10 cellular contexts compared by ENCODE assay signal in genomic region chr3:150414989-150415388, GRCh38. TPM values are rescaled to one million over a fixed set of nuclear protein-coding genes. Genes with fewer than 3 reads are reported as not detected.
DNase-seq lines count a peak whose midpoint lies in the region; ATAC-seq, FAIRE-seq and TF ChIP-seq lines count a peak whose summit lies in the region.
"Had no signal": no experiment of that assay in that cellular context is flagged by ENCODE, and none has a peak within 500 bp of the region (broad histone marks: within the 10 kb centered on the region; RNA-seq: fewer than 3 reads in every experiment).

No MANE protein-coding gene starts in this region.

- no peak for DNase-seq in HepG2 (ENCODE audit: low spot score)
- DNase-seq in right lobe of liver = no peak
- DNase-seq in glutamatergic neuron = no peak
- DNase-seq in vagina (ENCODE audit: extremely low spot score in 2 of 2) = no peak
- no peak for DNase-seq in HPDE6-E6E7 (ENCODE audit: extremely low spot score)
- DNase-seq: NCI-H1092 had no signal

- H3K9me3 ChIP-seq in HepG2 (ENCODE audit: low read length) (no peaks in the 10 kb centered on the region), right lobe of liver (no peaks in the 10 kb centered on the region), vagina (no peaks in the 10 kb centered on the region)

- H3K4me1 ChIP-seq in HepG2 (ENCODE audit: insufficient read depth, low read length) (peaks cover 41% of the 10 kb centered on the region), right lobe of liver (peaks cover 0 to 40% (median 9%) of the 10 kb centered on the region in 4 donors), vagina (peaks cover 92% of the 10 kb centered on the region)

- H3K27ac Mint-ChIP-seq in glutamatergic neuron (ENCODE audit: unreplicated experiment) = peak overlapping the region; percentile 18

- H3K79me2 ChIP-seq in HepG2 (ENCODE audit: insufficient read depth, low read length) = peaks cover 100% of the 10 kb centered on the region

- peak overlapping the region; percentile 89 for H3K4me2 ChIP-seq in HepG2 (ENCODE audit: low read depth, low read length)

- TF ChIP-seq CTCF in HepG2 (CRISPR knock-in tag; IDR thresholded peaks at IDR 0.05) (no peak), right lobe of liver (IDR thresholded peaks at IDR 0.05) (no peak), WI38 (IDR thresholded peaks at IDR 0.05; ENCODE audit: low read depth, low read length) (no peak), glutamatergic neuron (IDR thresholded peaks at IDR 0.05; ENCODE audit: partially characterized antibody, unreplicated experiment) (no peak), vagina (IDR thresholded peaks at IDR 0.05) (no peak)

- CTCF ChIA-PET in HepG2 (lab: Yijun Ruan, JAX; ENCODE audit: low intra/inter-chr PET ratio, low total read pairs) = no interaction called here

- H3K9ac ChIP-seq in HepG2 (ENCODE audit: insufficient read depth, low read depth, low read length) = no peak overlapping the region

- no peak for FAIRE-seq in HepG2 (lab: Jason Lieb, UNC)
- FAIRE-seq: D721Med had no signal

- no peak for TF ChIP-seq RAD21 in HepG2 (CRISPR knock-in tag; IDR thresholded peaks at IDR 0.05)

- peak overlapping the region in 1 of 3 experiments; percentile 90; a peak in 1 of 6 replicates for H3K4me3 ChIP-seq in HepG2 (replicated peaks in 1 of 3; ENCODE audit: insufficient read depth in 1 of 3, low read depth in 2 of 3, low read length in 3 of 3)
- no peak overlapping the region for H3K4me3 ChIP-seq in right lobe of liver
- peak overlapping the region; percentile 96 for H3K4me3 ChIP-seq in WI38 (ENCODE audit: low read depth, low read length)
- peak overlapping the region; percentile 21 to 84 for H3K4me3 ChIP-seq in vagina

- no peaks in the 10 kb centered on the region for H3K27me3 ChIP-seq in HepG2 (ENCODE audit: control insufficient read depth in 1 of 2, insufficient read depth in 2 of 2, low read length in 2 of 2)
- H3K27me3 ChIP-seq in right lobe of liver = no peaks in the 10 kb centered on the region
- H3K27me3 ChIP-seq in vagina = no peaks in the 10 kb centered on the region

- no peak overlapping the region for H2AFZ ChIP-seq in HepG2 (ENCODE audit: low read length)

- peaks cover 7% of the 10 kb centered on the region for H3K36me3 Mint-ChIP-seq in glutamatergic neuron (ENCODE audit: unreplicated experiment)

- in situ Hi-C loops in HepG2 (cut with HindIII; ENCODE audit: extremely low pct_ligation_motif_present, low pct_unique_long_range_greater_than_20kb) = no loop called here

- H4K20me1 ChIP-seq in HepG2 (ENCODE audit: insufficient read depth, low read length) = peaks cover 63% of the 10 kb centered on the region

- H3K9me3 Mint-ChIP-seq in glutamatergic neuron (ENCODE audit: unreplicated experiment) = peaks cover 13% of the 10 kb centered on the region

- no TSS peak for BruUV-seq in HepG2 (replicated peaks; lab: Mats Ljungman, UMichigan)

- H3K27me3 Mint-ChIP-seq in glutamatergic neuron (ENCODE audit: unreplicated experiment) = peaks cover 2% of the 10 kb centered on the region

- intact Hi-C loops in HepG2 (cut with micrococcal nuclease; ENCODE audit: unreplicated experiment) (loop anchor here (1.0 to 10.0 kb wide), 5 partner anchors 32 to 480 kb away; partner anchors contain the start of genes EIF2A and SERP1), right lobe of liver (cut with DNase I) (loop anchor here in 1 of 2 donors (5.0 kb wide), 1 partner anchor 82 kb away; no protein-coding TSS in a partner anchor), vagina (cut with DNase I) (loop anchor here (5.0 to 10.0 kb wide), 2 partner anchors 80 to 132 kb away; partner anchors contain the start of genes EIF2A and SERP1)

- POLR2A ChIA-PET in HepG2 (lab: Yijun Ruan, JAX) = no interaction called here

- no peak for ATAC-seq in HepG2
- ATAC-seq in right lobe of liver = no peak
- no peak for ATAC-seq in HG03097 (IDR thresholded peaks at IDR 0.05; ENCODE audit: low FRiP score, unreplicated experiment)
- ATAC-seq in HG02642 (IDR thresholded peaks at IDR 0.05; ENCODE audit: poor library complexity, unreplicated experiment) = no peak

- H3K27ac ChIP-seq in HepG2 (ENCODE audit: extremely low read length, insufficient read depth, low read length) = no peak overlapping the region
- H3K27ac ChIP-seq in right lobe of liver = no peak overlapping the region
- H3K27ac ChIP-seq in vagina = peak overlapping the region; percentile 6

- H3K4me3 Mint-ChIP-seq in glutamatergic neuron (ENCODE audit: unreplicated experiment) = peak overlapping the region; percentile 93

- 91% methylated on average over 4 of the region's 4 CpGs for WGBS in HepG2 (ENCODE audit: low lambda C conversion rate)
- WGBS in right lobe of liver (ENCODE audit: insufficient coverage, low coverage, low lambda C conversion rate, missing lambda C conversion rate) = 72% methylated on average over 4 of the region's 4 CpGs

- TF ChIP-seq EP300 in HepG2 (IDR thresholded peaks at IDR 0.05; ENCODE audit: low read depth in 2 of 2, low read length in 2 of 2) (no peak), HepG2 (CRISPR knock-in tag; IDR thresholded peaks at IDR 0.05; ENCODE audit: borderline replicate concordance) (no peak)

- TF ChIP-seq POLR2A in HepG2 (IDR thresholded peaks at IDR 0.05; ENCODE audit: insufficient read depth in 1 of 2, low read depth in 2 of 2, low read length in 2 of 2) (no peak), right lobe of liver (IDR thresholded peaks at IDR 0.05) (no peak), vagina (IDR thresholded peaks at IDR 0.05) (no peak)

- H3K36me3 ChIP-seq in HepG2 (replicated peaks in 1 of 2; ENCODE audit: control insufficient read depth in 1 of 2, insufficient read depth in 2 of 2, low read length in 2 of 2) (0 out of 5 replicates have a peak, but pooled peaks cover 1 to 12% of the 10 kb centered on the region in 2 experiments), right lobe of liver (no peaks in the 10 kb centered on the region), vagina (no peaks in the 10 kb centered on the region)

- H3K4me1 Mint-ChIP-seq in glutamatergic neuron (ENCODE audit: low read depth, unreplicated experiment) = peaks cover 25% of the 10 kb centered on the region

TF ChIP-seq in HepG2, 621 proteins besides CTCF, POLR2A, EP300 and RAD21 (continues in another document):
- TF ChIP-seq ZFP90 (CRISPR knock-in tag; IDR thresholded peaks at IDR 0.05; ENCODE audit: borderline replicate concordance) (no peak), ZNF770 (CRISPR knock-in tag; IDR thresholded peaks at IDR 0.05) (no peak), ZNF710 (CRISPR knock-in tag; IDR thresholded peaks at IDR 0.05; ENCODE audit: borderline replicate concordance) (no peak)

RNA-seq across cellular contexts. Expression of gene TSC22D2, which starts 6.9 kb away (rescaled TPM):
- total RNA-seq in HepG2 (2016; rRNA removed; fragmentation: Illumina TruSeq; extraction: Trizol) (8.2 and 11.5 TPM in 2 replicates), right lobe of liver (10 to 100 TPM; 10.3 to 30.4 (median 13.2) TPM), glutamatergic neuron (ENCODE audit: unreplicated experiment) (87.3 TPM), vagina (35.6 TPM)
- 0.79 and 0.81 TPM in 2 replicates for total RNA-seq in HepG2 (2016; cell fraction: cytosol; rRNA removed; fragmentation: Illumina TruSeq; extraction: Trizol; ENCODE audit: low read depth)
- 7.1 and 9.7 TPM in 2 replicates for total RNA-seq in HepG2 (2016; cell fraction: insoluble cytoplasmic fraction; rRNA removed; fragmentation: Illumina TruSeq; extraction: Trizol)
- 3.6 TPM in 2 replicates for total RNA-seq in HepG2 (2016; cell fraction: membrane; rRNA removed; fragmentation: Illumina TruSeq; extraction: Trizol)
- 16.7 and 18.7 TPM in 2 replicates for total RNA-seq in HepG2 (2016; cell fraction: nucleus; rRNA removed; fragmentation: Illumina TruSeq; extraction: Trizol)
- 4.6 and 5.5 TPM in 2 replicates for polyA plus RNA-seq in HepG2 (2011; rRNA removed)
- 1.6 and 2.1 TPM in 2 replicates for polyA plus RNA-seq in HepG2 (2011; cell fraction: cytosol; rRNA removed)
- polyA plus RNA-seq in HepG2 (2011; cell fraction: nucleus; rRNA removed) = 4.8 and 5.0 TPM in 2 replicates
- 9.0 and 10.8 TPM in 2 replicates for polyA plus RNA-seq in HepG2 (2012)
- polyA plus RNA-seq in HepG2 (2016; cell fraction: cytosol; fragmentation: Illumina TruSeq; extraction: Trizol; ENCODE audit: low read depth) = 0.38 and 0.61 TPM in 2 replicates
- 11.1 and 16.7 TPM in 2 replicates for polyA plus RNA-seq in HepG2 (2016; cell fraction: insoluble cytoplasmic fraction; fragmentation: Illumina TruSeq; extraction: Trizol; ENCODE audit: low read depth)
- polyA plus RNA-seq in HepG2 (2016; cell fraction: membrane; fragmentation: Illumina TruSeq; extraction: Trizol; ENCODE audit: low read depth) = 2.5 and 3.1 TPM in 2 replicates
- polyA plus RNA-seq in HepG2 (2016; cell fraction: nucleus; fragmentation: Illumina TruSeq; extraction: Trizol; ENCODE audit: insufficient read depth, low read depth) = 24.7 and 29.1 TPM in 2 replicates
- 5.0 and 13.7 TPM in 2 replicates for polyA minus RNA-seq in HepG2 (2011; rRNA and poly(A)+ RNA removed; ENCODE audit: low replicate concordance)
- 10.4 and 11.1 TPM in 2 replicates for polyA minus RNA-seq in HepG2 (2011; cell fraction: cytosol; rRNA and poly(A)+ RNA removed)
- 44.8 and 57.3 TPM in 2 replicates for polyA minus RNA-seq in HepG2 (2011; cell fraction: nucleus; rRNA and poly(A)+ RNA removed)

Comparison
In these comparisons a context has a peak if more than half of its experiments do, and no peak if none do; other contexts are left out.
1. H3K4me3 ChIP-seq: peak in WI38 (single experiment) and vagina (2 of 2); none in right lobe of liver (0 of 3).